ENCODE assay signal across 15 cellular contexts in genomic region chr21:45735259-45736000, GRCh38.
"Had no signal": no experiment of that assay in that cellular context is flagged by ENCODE, and none has a peak within 500 bp of the region (broad histone marks: within the 10 kb centered on the region; RNA-seq: fewer than 3 reads in every experiment).

No MANE protein-coding gene starts in this region.

- H3K4me3 Mint-ChIP-seq: dendritic cell treated with granulocyte-macrophage colony-stimulating factor and Interleukin-4, amounts not matched to agents 40 ng/mL and 50 ng/mL, for 4 days; effector memory CD8-positive, alpha-beta T cell; naive thymus-derived CD8-positive, alpha-beta T cell; type B pancreatic cell had no signal

- H3K4me3 ChIP-seq: hepatocyte, mucosa of descending colon, smooth muscle cell had no signal

- H3K4me2 ChIP-seq: hepatocyte, smooth muscle cell had no signal

- H3K79me2 ChIP-seq: hepatocyte had no signal

- H3K27ac Mint-ChIP-seq: dendritic cell treated with granulocyte-macrophage colony-stimulating factor and Interleukin-4, amounts not matched to agents 40 ng/mL and 50 ng/mL, for 4 days; effector memory CD8-positive, alpha-beta T cell; type B pancreatic cell had no signal

- H3K9me3 ChIP-seq: mucosa of descending colon had no signal

- H3K27ac ChIP-seq: epithelial cell of prostate, foreskin keratinocyte, hepatocyte had no signal

- H3K27me3 Mint-ChIP-seq: dendritic cell treated with granulocyte-macrophage colony-stimulating factor and Interleukin-4, amounts not matched to agents 40 ng/mL and 50 ng/mL, for 4 days; type B pancreatic cell had no signal

- H3K9me3 Mint-ChIP-seq: dendritic cell treated with granulocyte-macrophage colony-stimulating factor and Interleukin-4, amounts not matched to agents 40 ng/mL and 50 ng/mL, for 4 days; effector memory CD8-positive, alpha-beta T cell; type B pancreatic cell had no signal

- ATAC-seq: effector memory CD8-positive, alpha-beta T cell; foreskin keratinocyte; left colon; mucosa of descending colon; naive thymus-derived CD8-positive, alpha-beta T cell had no signal

- H3K27me3 ChIP-seq: hepatocyte had no signal

- H2AFZ ChIP-seq: hepatocyte had no signal

- H3K36me3 Mint-ChIP-seq: type B pancreatic cell had no signal

- DNase-seq: cerebellar nuclear complex; effector memory CD8-positive, alpha-beta T cell; foreskin keratinocyte; left colon; mammary epithelial cell; mucosa of descending colon; naive thymus-derived CD8-positive, alpha-beta T cell; right cardiac atrium; stimulated activated CD4-positive, alpha-beta T cell treated with anti-CD3 and anti-CD28 coated beads, Interleukin-2, amount 100 ng/mL, for 48 hours; stimulated activated naive CD4-positive, alpha-beta T cell treated with Interleukin-2 at 50 U/mL for 16 hours had no signal

- H3K4me1 ChIP-seq: foreskin keratinocyte had no signal
